In genomic region chr22:29751669-29752068, GRCh38 we compare ENCODE assay signal across 17 cellular contexts. TPM values are rescaled to one million over a fixed set of nuclear protein-coding genes. Genes with fewer than 3 reads are reported as not detected.
DNase-seq lines count a peak whose midpoint lies in the region; ATAC-seq, FAIRE-seq and TF ChIP-seq lines count a peak whose summit lies in the region.
"Had no signal": no experiment of that assay in that cellular context is flagged by ENCODE, and none has a peak within 500 bp of the region (broad histone marks: within the 10 kb centered on the region; RNA-seq: fewer than 3 reads in every experiment).

No MANE protein-coding gene starts in this region.

- TF ChIP-seq RAD21 in HepG2 (CRISPR knock-in tag; IDR thresholded peaks at IDR 0.05), result no peak

- no peaks in the 10 kb centered on the region for H3K9me3 ChIP-seq in HepG2 (ENCODE audit: low read length)
- H3K9me3 ChIP-seq in right lobe of liver, result no peaks in the 10 kb centered on the region

- peak overlapping the region; percentile 76 for H3K27ac Mint-ChIP-seq in activated CD4-positive, alpha-beta T cell treated with anti-CD3 and anti-CD28 coated beads, Interleukin-2, amount 10 ng/mL, durations not matched to agents 24 days and 14 days
- H3K27ac Mint-ChIP-seq in central memory CD8-positive, alpha-beta T cell (ENCODE audit: low read depth), result peak overlapping the region; percentile 41
- H3K27ac Mint-ChIP-seq: H9 had no signal

- peaks cover 4 to 11% of the 10 kb centered on the region in 2 experiments; a peak in 4 of 5 replicates for H3K36me3 ChIP-seq in HepG2 (replicated peaks in 1 of 2; ENCODE audit: control insufficient read depth in 1 of 2, insufficient read depth in 2 of 2, low read length in 2 of 2)
- H3K36me3 ChIP-seq in right lobe of liver, result peaks cover 0 to 3% (median 0%) of the 10 kb centered on the region in 4 donors

- no peak overlapping the region for H2AFZ ChIP-seq in HepG2 (ENCODE audit: low read length)

- TF ChIP-seq EP300 in HepG2 (IDR thresholded peaks at IDR 0.05; ENCODE audit: low read depth in 2 of 2, low read length in 2 of 2) (no peak), HepG2 (CRISPR knock-in tag; IDR thresholded peaks at IDR 0.05; ENCODE audit: borderline replicate concordance) (no peak)

- POLR2A ChIA-PET in HepG2 (lab: Yijun Ruan, JAX), result interaction anchor here (2.9 kb wide), 1 partner anchor 15 kb away, joined by 8 read pairs; the partner anchor contains the start of genes UQCR10 and ZMAT5

- CTCF ChIA-PET in HepG2 (lab: Yijun Ruan, JAX; ENCODE audit: low intra/inter-chr PET ratio, low total read pairs), result no interaction called here

- H3K9ac ChIP-seq in HepG2 (ENCODE audit: insufficient read depth, low read depth, low read length), result no peak overlapping the region

- peaks cover 18% of the 10 kb centered on the region; the same call in 1 of the 2 replicates for H3K4me1 ChIP-seq in HepG2 (ENCODE audit: insufficient read depth, low read length)
- peaks cover 0 to 23% (median 0%) of the 10 kb centered on the region in 4 donors for H3K4me1 ChIP-seq in right lobe of liver

- BruUV-seq in HepG2 (replicated peaks; lab: Mats Ljungman, UMichigan), result no TSS peak

- peaks cover 17% of the 10 kb centered on the region for H3K4me1 Mint-ChIP-seq in activated CD4-positive, alpha-beta T cell treated with anti-CD3 and anti-CD28 coated beads, Interleukin-2, amount 10 ng/mL, durations not matched to agents 24 days and 14 days
- peaks cover 28% of the 10 kb centered on the region for H3K4me1 Mint-ChIP-seq in central memory CD8-positive, alpha-beta T cell

- ATAC-seq in HepG2, result no peak
- ATAC-seq in right lobe of liver, result no peak
- no peak for ATAC-seq in central memory CD8-positive, alpha-beta T cell (replicated peaks; ENCODE audit: extremely low read depth, poor library complexity, severe bottlenecking)
- no peak for ATAC-seq in HG02885 (IDR thresholded peaks at IDR 0.05; ENCODE audit: poor library complexity, unreplicated experiment)
- ATAC-seq in HG02571 (IDR thresholded peaks at IDR 0.05; ENCODE audit: unreplicated experiment), result no peak
- ATAC-seq: GM12878, Panc1 had no signal

- H3K4me3 ChIP-seq in HepG2 (replicated peaks in 1 of 3; ENCODE audit: insufficient read depth in 1 of 3, low read depth in 2 of 3, low read length in 3 of 3) (no peak overlapping the region), right lobe of liver (no peak overlapping the region)
- H3K4me3 ChIP-seq: GM12878 had no signal

- in situ Hi-C loops in HepG2 (cut with HindIII; ENCODE audit: extremely low pct_ligation_motif_present, low pct_unique_long_range_greater_than_20kb), result no loop called here

- no peaks in the 10 kb centered on the region for H4K20me1 ChIP-seq in HepG2 (ENCODE audit: insufficient read depth, low read length)

- H3K79me2 ChIP-seq in HepG2 (ENCODE audit: insufficient read depth, low read length), result no peaks in the 10 kb centered on the region

- intact Hi-C loops in activated CD4-positive, alpha-beta T cell treated with anti-CD3 and anti-CD28 coated beads, Interleukin-2, amount 10 ng/mL, durations not matched to agents 24 days and 14 days (cut with micrococcal nuclease), result no loop called here
- intact Hi-C loops in HepG2 (cut with micrococcal nuclease; ENCODE audit: unreplicated experiment), result no loop called here
- intact Hi-C loops in right lobe of liver (cut with DNase I), result no loop called here

- FAIRE-seq in HepG2 (lab: Jason Lieb, UNC), result no peak
- FAIRE-seq: A204.1, GM12878 had no signal

- no peaks in the 10 kb centered on the region for H3K9me3 Mint-ChIP-seq in activated CD4-positive, alpha-beta T cell treated with anti-CD3 and anti-CD28 coated beads, Interleukin-2, amount 10 ng/mL, durations not matched to agents 24 days and 14 days
- no peaks in the 10 kb centered on the region for H3K9me3 Mint-ChIP-seq in central memory CD8-positive, alpha-beta T cell
- H3K9me3 Mint-ChIP-seq: H9 had no signal

- no peak overlapping the region for H3K27ac ChIP-seq in HepG2 (ENCODE audit: extremely low read length, insufficient read depth, low read length)
- H3K27ac ChIP-seq in right lobe of liver, result peak overlapping the region in 1 of 3 donors; percentile 18
- H3K27ac ChIP-seq: C4-2B had no signal

- 94% methylated on average over 2 of the region's 2 CpGs for WGBS in HepG2 (ENCODE audit: low lambda C conversion rate)
- 89% methylated on average over 2 of the region's 2 CpGs for WGBS in right lobe of liver (ENCODE audit: insufficient coverage, low coverage, low lambda C conversion rate, missing lambda C conversion rate)

- H3K4me3 Mint-ChIP-seq in activated CD4-positive, alpha-beta T cell treated with anti-CD3 and anti-CD28 coated beads, Interleukin-2, amount 10 ng/mL, durations not matched to agents 24 days and 14 days, result no peak overlapping the region
- H3K4me3 Mint-ChIP-seq in central memory CD8-positive, alpha-beta T cell, result no peak overlapping the region
- H3K4me3 Mint-ChIP-seq: H9 had no signal

- H3K36me3 Mint-ChIP-seq in activated CD4-positive, alpha-beta T cell treated with anti-CD3 and anti-CD28 coated beads, Interleukin-2, amount 10 ng/mL, durations not matched to agents 24 days and 14 days (ENCODE audit: low read depth), result peaks cover 18% of the 10 kb centered on the region
- H3K36me3 Mint-ChIP-seq in central memory CD8-positive, alpha-beta T cell (ENCODE audit: insufficient read depth), result peaks cover 8% of the 10 kb centered on the region

- H3K4me2 ChIP-seq in HepG2 (ENCODE audit: low read depth, low read length), result no peak overlapping the region

- DNase-seq in activated CD4-positive, alpha-beta T cell treated with anti-CD3 and anti-CD28 coated beads, Interleukin-2, amount 10 ng/mL, durations not matched to agents 24 days and 14 days, result no peak
- DNase-seq in activated CD4-positive, alpha-beta T cell treated with anti-CD3 and anti-CD28 coated beads for 1 hour, result no peak
- no peak for DNase-seq in HepG2 (ENCODE audit: low spot score)
- no peak for DNase-seq in right lobe of liver
- DNase-seq in central memory CD8-positive, alpha-beta T cell (ENCODE audit: low spot score in 2 of 2), result no peak
- DNase-seq in NK-92 (lab: John Stamatoyannopoulos, UW; ENCODE audit: unreplicated experiment), result no peak
- DNase-seq: Calu3, H9, NCI-H1436, NCI-H2029 treated with DMSO at 0.1 percent for 48 hours, NCI-H510A had no signal

- TF ChIP-seq POLR2A in HepG2 (IDR thresholded peaks at IDR 0.05; ENCODE audit: insufficient read depth in 1 of 2, low read depth in 2 of 2, low read length in 2 of 2) (no peak), right lobe of liver (IDR thresholded peaks at IDR 0.05) (no peak)

- TF ChIP-seq CTCF in HepG2 (CRISPR knock-in tag; IDR thresholded peaks at IDR 0.05), result no peak
- TF ChIP-seq CTCF in right lobe of liver (IDR thresholded peaks at IDR 0.05), result no peak

- H3K27me3 Mint-ChIP-seq in activated CD4-positive, alpha-beta T cell treated with anti-CD3 and anti-CD28 coated beads, Interleukin-2, amount 10 ng/mL, durations not matched to agents 24 days and 14 days, result no peaks in the 10 kb centered on the region
- H3K27me3 Mint-ChIP-seq in central memory CD8-positive, alpha-beta T cell, result no peaks in the 10 kb centered on the region

- H3K27me3 ChIP-seq in HepG2 (ENCODE audit: control insufficient read depth in 1 of 2, insufficient read depth in 2 of 2, low read length in 2 of 2) (no peaks in the 10 kb centered on the region), right lobe of liver (no peaks in the 10 kb centered on the region)

RNA-seq across cellular contexts. Expression of gene ZMAT5, which starts 15.1 kb away (rescaled TPM):
- total RNA-seq in activated CD4-positive, alpha-beta T cell treated with anti-CD3 and anti-CD28 coated beads, Interleukin-2, amount 10 ng/mL, durations not matched to agents 24 days and 14 days, result 24.9 and 26.1 TPM in 2 replicates
- total RNA-seq in HepG2 (2016; rRNA removed; fragmentation: Illumina TruSeq; extraction: Trizol), result 27.8 and 34.7 TPM in 2 replicates
- total RNA-seq in HepG2 (2016; cell fraction: cytosol; rRNA removed; fragmentation: Illumina TruSeq; extraction: Trizol; ENCODE audit: low read depth), result 11.5 and 12.9 TPM in 2 replicates
- total RNA-seq in HepG2 (2016; cell fraction: insoluble cytoplasmic fraction; rRNA removed; fragmentation: Illumina TruSeq; extraction: Trizol), result 26.3 and 38.9 TPM in 2 replicates
- total RNA-seq in HepG2 (2016; cell fraction: membrane; rRNA removed; fragmentation: Illumina TruSeq; extraction: Trizol), result 9.5 and 12.3 TPM in 2 replicates
- 9.1 and 10.6 TPM in 2 replicates for total RNA-seq in HepG2 (2016; cell fraction: nucleus; rRNA removed; fragmentation: Illumina TruSeq; extraction: Trizol)
- 20.7 and 23.3 TPM in 2 replicates for polyA plus RNA-seq in HepG2 (2011; rRNA removed)
- polyA plus RNA-seq in HepG2 (2011; cell fraction: cytosol; rRNA removed), result 17.4 and 24.4 TPM in 2 replicates
- 14.3 and 16.6 TPM in 2 replicates for polyA plus RNA-seq in HepG2 (2011; cell fraction: nucleus; rRNA removed)
- 11.6 and 14.1 TPM in 2 replicates for polyA plus RNA-seq in HepG2 (2012)
- polyA plus RNA-seq in HepG2 (2016; cell fraction: cytosol; fragmentation: Illumina TruSeq; extraction: Trizol; ENCODE audit: low read depth), result 9.4 and 11.6 TPM in 2 replicates
- polyA plus RNA-seq in HepG2 (2016; cell fraction: insoluble cytoplasmic fraction; fragmentation: Illumina TruSeq; extraction: Trizol; ENCODE audit: low read depth), result 32.3 and 35.6 TPM in 2 replicates
- 8.4 and 9.8 TPM in 2 replicates for polyA plus RNA-seq in HepG2 (2016; cell fraction: membrane; fragmentation: Illumina TruSeq; extraction: Trizol; ENCODE audit: low read depth)
- 15.3 and 17.8 TPM in 2 replicates for polyA plus RNA-seq in HepG2 (2016; cell fraction: nucleus; fragmentation: Illumina TruSeq; extraction: Trizol; ENCODE audit: insufficient read depth, low read depth)
- polyA minus RNA-seq in HepG2 (2011; rRNA and poly(A)+ RNA removed; ENCODE audit: low replicate concordance), result 4.4 and 7.5 TPM in 2 replicates
- polyA minus RNA-seq in HepG2 (2011; cell fraction: cytosol; rRNA and poly(A)+ RNA removed), result 4.7 and 6.3 TPM in 2 replicates
- polyA minus RNA-seq in HepG2 (2011; cell fraction: nucleus; rRNA and poly(A)+ RNA removed), result 2.8 and 4.1 TPM in 2 replicates
- total RNA-seq in right lobe of liver, result 10 to 100 TPM in 5 of 6 experiments, 1 to 10 TPM in 1; 8.9 to 20.5 (median 13.7) TPM

RNA-seq across cellular contexts. Expression of gene UQCR10, which starts 15.5 kb away (rescaled TPM):
- total RNA-seq in activated CD4-positive, alpha-beta T cell treated with anti-CD3 and anti-CD28 coated beads, Interleukin-2, amount 10 ng/mL, durations not matched to agents 24 days and 14 days, result 90.1 and 96.2 TPM in 2 replicates
- total RNA-seq in HepG2 (2016; rRNA removed; fragmentation: Illumina TruSeq; extraction: Trizol) (225 and 309 TPM in 2 replicates), right lobe of liver (10 to 100 TPM; 57.4 to 71.6 (median 64.0) TPM)
- total RNA-seq in HepG2 (2016; cell fraction: cytosol; rRNA removed; fragmentation: Illumina TruSeq; extraction: Trizol; ENCODE audit: low read depth), result 89.2 and 115 TPM in 2 replicates
- 226 and 327 TPM in 2 replicates for total RNA-seq in HepG2 (2016; cell fraction: insoluble cytoplasmic fraction; rRNA removed; fragmentation: Illumina TruSeq; extraction: Trizol)
- 166 and 174 TPM in 2 replicates for total RNA-seq in HepG2 (2016; cell fraction: membrane; rRNA removed; fragmentation: Illumina TruSeq; extraction: Trizol)
- total RNA-seq in HepG2 (2016; cell fraction: nucleus; rRNA removed; fragmentation: Illumina TruSeq; extraction: Trizol), result 63.2 and 78.3 TPM in 2 replicates
- 203 and 232 TPM in 2 replicates for polyA plus RNA-seq in HepG2 (2011; rRNA removed)
- polyA plus RNA-seq in HepG2 (2011; cell fraction: cytosol; rRNA removed), result 210 and 287 TPM in 2 replicates
- 54.5 and 66.4 TPM in 2 replicates for polyA plus RNA-seq in HepG2 (2011; cell fraction: nucleus; rRNA removed)
- 157 and 173 TPM in 2 replicates for polyA plus RNA-seq in HepG2 (2012)
- 119 and 141 TPM in 2 replicates for polyA plus RNA-seq in HepG2 (2016; cell fraction: cytosol; fragmentation: Illumina TruSeq; extraction: Trizol; ENCODE audit: low read depth)
- 316 and 360 TPM in 2 replicates for polyA plus RNA-seq in HepG2 (2016; cell fraction: insoluble cytoplasmic fraction; fragmentation: Illumina TruSeq; extraction: Trizol; ENCODE audit: low read depth)
- polyA plus RNA-seq in HepG2 (2016; cell fraction: membrane; fragmentation: Illumina TruSeq; extraction: Trizol; ENCODE audit: low read depth), result 156 and 169 TPM in 2 replicates
- polyA plus RNA-seq in HepG2 (2016; cell fraction: nucleus; fragmentation: Illumina TruSeq; extraction: Trizol; ENCODE audit: insufficient read depth, low read depth), result 145 and 146 TPM in 2 replicates
- polyA minus RNA-seq in HepG2 (2011; rRNA and poly(A)+ RNA removed; ENCODE audit: low replicate concordance), result 174 and 191 TPM in 2 replicates
- polyA minus RNA-seq in HepG2 (2011; cell fraction: cytosol; rRNA and poly(A)+ RNA removed), result 62.8 and 71.2 TPM in 2 replicates
- 35.6 and 37.2 TPM in 2 replicates for polyA minus RNA-seq in HepG2 (2011; cell fraction: nucleus; rRNA and poly(A)+ RNA removed)

RNA-seq across cellular contexts. Expression of gene CABP7, which starts 31.9 kb away (rescaled TPM):
- not detected in 2 replicates for total RNA-seq in activated CD4-positive, alpha-beta T cell treated with anti-CD3 and anti-CD28 coated beads, Interleukin-2, amount 10 ng/mL, durations not matched to agents 24 days and 14 days
- total RNA-seq in HepG2 (2016; rRNA removed; fragmentation: Illumina TruSeq; extraction: Trizol), result not detected in 2 replicates
- total RNA-seq in HepG2 (2016; cell fraction: cytosol; rRNA removed; fragmentation: Illumina TruSeq; extraction: Trizol; ENCODE audit: low read depth), result not detected in 2 replicates
- not detected in 2 replicates for total RNA-seq in HepG2 (2016; cell fraction: insoluble cytoplasmic fraction; rRNA removed; fragmentation: Illumina TruSeq; extraction: Trizol)
- total RNA-seq in HepG2 (2016; cell fraction: membrane; rRNA removed; fragmentation: Illumina TruSeq; extraction: Trizol), result not detected in 2 replicates
- not detected in 2 replicates for total RNA-seq in HepG2 (2016; cell fraction: nucleus; rRNA removed; fragmentation: Illumina TruSeq; extraction: Trizol)
- 0.08 TPM in 1 of 2 replicates, not detected in the other for polyA plus RNA-seq in HepG2 (2011; rRNA removed)
- 0.01 TPM in 1 of 2 replicates, not detected in the other for polyA plus RNA-seq in HepG2 (2011; cell fraction: cytosol; rRNA removed)
- polyA plus RNA-seq in HepG2 (2011; cell fraction: nucleus; rRNA removed), result 0.11 and 0.12 TPM in 2 replicates
- 0.05 TPM in 2 replicates for polyA plus RNA-seq in HepG2 (2012)
- not detected in 2 replicates for polyA plus RNA-seq in HepG2 (2016; cell fraction: cytosol; fragmentation: Illumina TruSeq; extraction: Trizol; ENCODE audit: low read depth)
- polyA plus RNA-seq in HepG2 (2016; cell fraction: insoluble cytoplasmic fraction; fragmentation: Illumina TruSeq; extraction: Trizol; ENCODE audit: low read depth), result not detected in 2 replicates
- not detected in 2 replicates for polyA plus RNA-seq in HepG2 (2016; cell fraction: membrane; fragmentation: Illumina TruSeq; extraction: Trizol; ENCODE audit: low read depth)
- not detected in 2 replicates for polyA plus RNA-seq in HepG2 (2016; cell fraction: nucleus; fragmentation: Illumina TruSeq; extraction: Trizol; ENCODE audit: insufficient read depth, low read depth)
- polyA minus RNA-seq in HepG2 (2011; rRNA and poly(A)+ RNA removed; ENCODE audit: low replicate concordance), result not detected in 2 replicates
- polyA minus RNA-seq in HepG2 (2011; cell fraction: cytosol; rRNA and poly(A)+ RNA removed), result not detected in 2 replicates
- polyA minus RNA-seq in HepG2 (2011; cell fraction: nucleus; rRNA and poly(A)+ RNA removed), result not detected in 2 replicates
- total RNA-seq in right lobe of liver, result not detected
- total RNA-seq: Calu3 had no signal
